ENCODE assay signal across 13 cellular contexts in the genomic region with DNA sequence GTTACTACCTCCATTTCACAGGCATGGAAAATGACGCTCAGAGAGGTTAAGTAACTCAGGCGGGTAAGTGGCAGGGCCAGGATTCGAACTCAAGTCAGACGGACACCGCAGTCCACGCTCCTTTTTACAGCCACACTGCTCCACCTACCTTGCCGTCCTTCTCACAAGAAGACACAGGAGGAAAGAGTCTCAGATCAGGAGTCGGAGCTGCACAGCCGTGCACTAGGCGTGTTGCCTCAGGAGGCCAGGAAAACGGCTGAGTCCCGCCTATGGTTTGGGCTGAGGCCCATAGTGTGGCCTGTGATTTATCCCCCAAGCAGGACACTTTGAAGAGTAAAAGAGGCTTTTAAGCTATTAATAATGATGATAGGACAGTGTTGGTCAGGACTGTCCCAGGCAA. TPM values are rescaled to one million over a fixed set of nuclear protein-coding genes. Genes with fewer than 3 reads are reported as not detected.
"Had no signal": no experiment of that assay in that cellular context is flagged by ENCODE, and none has a peak within 500 bp of the region (broad histone marks: within the 10 kb centered on the region; RNA-seq: fewer than 3 reads in every experiment).

No MANE protein-coding gene starts in this region.

- H3K4me3 ChIP-seq: dorsolateral prefrontal cortex, lower lobe of right lung, smooth muscle cell, tibial nerve had no signal

- H3K36me3 Mint-ChIP-seq: naive B cell had no signal

- H3K36me3 ChIP-seq: lower lobe of right lung, neutrophil, tibial nerve had no signal

- H3K27ac ChIP-seq: dorsolateral prefrontal cortex, lower lobe of right lung, neutrophil, tibial nerve had no signal

- DNase-seq: activated CD4-positive, alpha-beta T cell treated with anti-CD3 and anti-CD28 coated beads for 1 hour; dorsolateral prefrontal cortex; immature natural killer cell; left cardiac atrium; lower lobe of right lung; naive B cell; SIG-M5 had no signal

- ATAC-seq: esophagus mucosa, left cardiac atrium, lower lobe of right lung had no signal

- H3K27me3 ChIP-seq: dorsolateral prefrontal cortex, neutrophil, tibial nerve had no signal

- H3K27me3 Mint-ChIP-seq: naive B cell had no signal

- H3K9me3 ChIP-seq: lower lobe of right lung, neutrophil, tibial nerve had no signal

- H3K4me3 Mint-ChIP-seq: immature natural killer cell, naive B cell had no signal

- H3K9me3 Mint-ChIP-seq: immature natural killer cell, naive B cell had no signal

- FAIRE-seq: endometrium had no signal

RNA-seq across cellular contexts. Expression of a gene that starts 44.7 kb away (rescaled TPM):
- total RNA-seq: cerebellum, smooth muscle cell had no signal
